Comparison of ENCODE assay signal across 3 cellular contexts in genomic region chr2:170670651-170671050, GRCh38. TPM values are rescaled to one million over a fixed set of nuclear protein-coding genes. Genes with fewer than 3 reads are reported as not detected.
"Had no signal": no experiment of that assay in that cellular context is flagged by ENCODE, and none has a peak within 500 bp of the region (broad histone marks: within the 10 kb centered on the region; RNA-seq: fewer than 3 reads in every experiment).

No MANE protein-coding gene starts in this region.

- DNase-seq: GDM1, GF-D8 had no signal

- H3K4me3 ChIP-seq: GM12878 had no signal

RNA-seq across cellular contexts. Expression of gene SP5, which starts 44.5 kb away (rescaled TPM):
- polyA plus RNA-seq: GM12878 had no signal
